11 cellular contexts compared by ENCODE assay signal in genomic region chr1:87450615-87451209, GRCh38.
DNase-seq lines count a peak whose midpoint lies in the region; ATAC-seq, FAIRE-seq and TF ChIP-seq lines count a peak whose summit lies in the region.
"Had no signal": no experiment of that assay in that cellular context is flagged by ENCODE, and none has a peak within 500 bp of the region (broad histone marks: within the 10 kb centered on the region; RNA-seq: fewer than 3 reads in every experiment).

No MANE protein-coding gene starts in this region.

- H3K9ac ChIP-seq in PC-3 (ENCODE audit: low read length): no peak overlapping the region
- H3K9ac ChIP-seq: SK-N-SH had no signal

- DNase-seq in stimulated activated CD4-positive, alpha-beta T cell treated with anti-CD3 and anti-CD28 coated beads, Interleukin-12 subunit alpha, Interleukin-12 subunit beta, amount 100 ng/mL, for 4 hours: peak; percentile 7
- no peak for DNase-seq in stimulated activated CD4-positive, alpha-beta T cell treated with anti-CD3 and anti-CD28 coated beads, Interleukin-2, amount 100 ng/mL, for 48 hours
- DNase-seq in PC-3: peak; percentile 29
- no peak for DNase-seq in choroid plexus epithelial cell (ENCODE audit: low read depth)
- no peak for DNase-seq in omental fat pad (ENCODE audit: low spot score)
- no peak for DNase-seq in pancreas
- DNase-seq: SK-N-SH had no signal

- H3K27ac ChIP-seq in PC-3 (ENCODE audit: low read length) (no peak overlapping the region), thymus (ENCODE audit: low read depth) (peak overlapping the region; percentile 42), pancreas (no peak overlapping the region)
- H3K27ac ChIP-seq: C4-2B had no signal

- TF ChIP-seq CTCF in PC-3 (conservative IDR thresholded peaks at IDR 0.05; ENCODE audit: low read depth, low read length) (peak; percentile 40; the same call in 1 of the 2 replicates), choroid plexus epithelial cell (conservative IDR thresholded peaks at IDR 0.05; ENCODE audit: low read depth, low read length) (peak; percentile 15), omental fat pad (IDR thresholded peaks at IDR 0.05) (no peak), pancreas (IDR thresholded peaks at IDR 0.05) (no peak)

- H3K4me2 ChIP-seq in PC-3 (ENCODE audit: low read length): no peak overlapping the region
- H3K4me2 ChIP-seq: SK-N-SH had no signal

- no peaks in the 10 kb centered on the region for H4K20me1 ChIP-seq in PC-3 (ENCODE audit: low read length)

- no TSS peak for BruUV-seq in PC-3 (replicated peaks; lab: Mats Ljungman, UMichigan)

- no peak; the same call in 1 of the 2 replicates for ATAC-seq in PC-3
- no peak for ATAC-seq in omental fat pad (ENCODE audit: low FRiP score)
- ATAC-seq in GM21515 (IDR thresholded peaks at IDR 0.05; ENCODE audit: unreplicated experiment): no peak
- no peak for ATAC-seq in pancreas
- ATAC-seq: activated naive CD4-positive, alpha-beta T cell treated with anti-CD3 and anti-CD28 coated beads, Interleukin-2, amount 50 U/mL, for 72 hours had no signal

- H3K4me3 ChIP-seq in PC-3 (ENCODE audit: low read length): no peak overlapping the region
- no peak overlapping the region for H3K4me3 ChIP-seq in choroid plexus epithelial cell (ENCODE audit: low read depth, low read length)
- H3K4me3 ChIP-seq in thymus (ENCODE audit: low read length): no peak overlapping the region
- no peak overlapping the region for H3K4me3 ChIP-seq in pancreas

- H3K9me2 ChIP-seq in PC-3 (replicated peaks; ENCODE audit: low read length): no peaks in the 10 kb centered on the region
- H3K9me2 ChIP-seq: SK-N-SH had no signal

- H3K36me3 ChIP-seq in PC-3 (ENCODE audit: low read depth, low read length) (no peaks in the 10 kb centered on the region), thymus (ENCODE audit: control insufficient read depth, insufficient read depth) (no peaks in the 10 kb centered on the region), pancreas (no peaks in the 10 kb centered on the region)

- intact Hi-C loops in PC-3 (cut with micrococcal nuclease) (no loop called here), pancreas (cut with DNase I) (no loop called here)

- no peaks in the 10 kb centered on the region for H3K79me2 ChIP-seq in PC-3 (ENCODE audit: low read length)

- H3F3A ChIP-seq in PC-3 (ENCODE audit: low read length, unreplicated experiment): no peaks in the 10 kb centered on the region

- 96% methylated on average over 8 of the region's 8 CpGs for WGBS in thymus
- WGBS in pancreas, 2 donors: 83 to 84% methylated on average over 8 of the region's 8 CpGs

- POLR2A ChIA-PET in PC-3 (lab: Charles Lee; ENCODE audit: unreplicated experiment): no interaction called here

- CTCF ChIA-PET in PC-3 (lab: Charles Lee): no interaction called here

- no peaks in the 10 kb centered on the region for H3K9me3 ChIP-seq in PC-3 (ENCODE audit: low read length)
- H3K9me3 ChIP-seq in thymus (ENCODE audit: control insufficient read depth): no peaks in the 10 kb centered on the region
- no peaks in the 10 kb centered on the region for H3K9me3 ChIP-seq in pancreas
- H3K9me3 ChIP-seq: SK-N-SH had no signal

- no peak for FAIRE-seq in pancreas (lab: Jason Lieb, UNC)

- H3K27me3 ChIP-seq in PC-3 (ENCODE audit: low read length) (no peaks in the 10 kb centered on the region), thymus (ENCODE audit: control insufficient read depth, insufficient read depth) (no peaks in the 10 kb centered on the region), pancreas (no peaks in the 10 kb centered on the region)

- no peak overlapping the region for H2AFZ ChIP-seq in PC-3 (ENCODE audit: low read length)

- H3K4me1 ChIP-seq in PC-3 (ENCODE audit: insufficient read depth, low read length) (no peaks in the 10 kb centered on the region), thymus (ENCODE audit: control insufficient read depth, insufficient read depth, low read length) (no peaks in the 10 kb centered on the region), pancreas (peaks cover 0 to 8% (median 0%) of the 10 kb centered on the region in 3 donors)

Comparison
In these comparisons a context has a peak if more than half of its experiments do, and no peak if none do; other contexts are left out.
1. DNase-seq: peak in stimulated activated CD4-positive, alpha-beta T cell treated with anti-CD3 and anti-CD28 coated beads, Interleukin-12 subunit alpha, Interleukin-12 subunit beta, amount 100 ng/mL, for 4 hours (single experiment) and PC-3 (single experiment); none in stimulated activated CD4-positive, alpha-beta T cell treated with anti-CD3 and anti-CD28 coated beads, Interleukin-2, amount 100 ng/mL, for 48 hours (0 of 2), choroid plexus epithelial cell (single experiment), omental fat pad (single experiment) and pancreas (0 of 6).
2. CTCF ChIP-seq: peak in PC-3 (single experiment) and choroid plexus epithelial cell (single experiment); none in omental fat pad (0 of 3) and pancreas (0 of 4).